ENCODE assay signal across 13 cellular contexts in the genomic region with DNA sequence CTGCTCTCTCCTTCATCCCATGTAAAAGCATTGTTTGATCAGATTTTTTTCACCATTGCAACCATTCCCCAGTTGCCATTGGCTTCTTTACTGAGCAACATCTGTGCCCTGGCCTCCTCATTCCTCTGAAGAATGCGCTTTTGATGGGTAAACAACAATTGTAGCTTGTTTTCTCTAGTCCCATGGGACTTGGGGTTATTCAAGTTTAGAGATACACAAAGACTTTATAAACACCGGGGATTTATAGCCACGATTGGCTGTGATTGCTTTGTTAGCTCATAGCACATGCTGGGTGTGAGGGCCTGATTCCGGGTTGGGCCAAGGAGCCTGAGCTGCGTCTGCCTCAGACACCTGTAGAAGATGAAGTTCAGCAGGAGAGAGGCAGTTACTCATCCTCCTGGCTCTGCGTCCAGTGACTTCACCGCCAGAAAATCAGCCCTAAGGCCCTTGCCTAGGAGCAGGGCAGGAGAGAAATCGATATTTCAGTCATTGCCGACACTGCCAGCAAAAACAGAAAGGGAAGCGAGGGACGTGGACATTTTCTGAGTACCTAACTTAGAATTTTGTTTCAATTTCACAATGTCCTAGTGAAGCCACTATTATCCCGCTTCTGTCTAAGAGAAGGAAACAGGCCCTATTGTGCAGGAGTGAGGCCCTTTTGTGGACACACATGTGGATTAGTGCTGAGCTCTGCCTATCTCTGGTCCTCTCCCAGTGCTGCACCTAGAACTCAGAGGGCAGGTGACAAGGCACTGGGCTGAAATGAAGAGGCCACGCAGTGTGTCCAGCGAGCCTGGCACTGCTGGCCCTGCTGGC.
DNase-seq lines count a peak whose midpoint lies in the region; ATAC-seq and TF ChIP-seq lines count a peak whose summit lies in the region.
"Had no signal": no experiment of that assay in that cellular context is flagged by ENCODE, and none has a peak within 500 bp of the region (broad histone marks: within the 10 kb centered on the region; RNA-seq: fewer than 3 reads in every experiment).

No MANE protein-coding gene starts in this region.

- no peaks in the 10 kb centered on the region for H3K36me3 ChIP-seq in sigmoid colon
- H3K36me3 ChIP-seq in brain microvascular endothelial cell (replicated peaks) = no peaks in the 10 kb centered on the region
- H3K36me3 ChIP-seq: left lung, ovary had no signal

- no peak for TF ChIP-seq POLR2A in sigmoid colon (IDR thresholded peaks at IDR 0.05)

- H3K27ac Mint-ChIP-seq in T-helper 17 cell = peak overlapping the region; percentile 12
- H3K27ac Mint-ChIP-seq: activated T-helper 2 cell treated with anti-CD3 and anti-CD28 coated beads, Interferon-gamma antibody, Interleukin-2, Interleukin-4, amounts not matched to agents 10 μg/mL and 5 μg/mL and 100 μg/mL, durations not matched to agents 14 hours and 24 hours and 36 hours; stimulated activated effector memory CD8-positive, alpha-beta T cell treated with anti-CD3 and anti-CD28 coated beads, Interleukin-12 subunit alpha, Interleukin-12 subunit beta, amount 100 ng/mL, for 72 hours had no signal

- intact Hi-C loops in sigmoid colon (cut with DNase I) = loop anchor here (5.0 to 10.0 kb wide), 3 partner anchors 407 to 1332 kb away; no protein-coding TSS in a partner anchor

- WGBS in sigmoid colon, 2 donors = 67 to 81% methylated on average over 14 of the region's 14 CpGs

- H3K4me3 ChIP-seq in sigmoid colon = no peak overlapping the region
- H3K4me3 ChIP-seq in brain microvascular endothelial cell (ENCODE audit: low read depth, low read length) = no peak overlapping the region
- H3K4me3 ChIP-seq: left lung, ovary had no signal

- in situ Hi-C loops in brain microvascular endothelial cell (cut with HindIII; ENCODE audit: low pct_ligation_motif_present, low sequenced_read_pairs) = no loop called here

- H3K4me1 ChIP-seq in sigmoid colon = peaks cover 0 to 5% (median 2%) of the 10 kb centered on the region in 4 donors
- H3K4me1 ChIP-seq: left lung had no signal

- TF ChIP-seq CTCF in sigmoid colon (IDR thresholded peaks at IDR 0.05) = no peak
- no peak for TF ChIP-seq CTCF in brain microvascular endothelial cell (IDR thresholded peaks at IDR 0.05; ENCODE audit: low read depth, low read length, missing control alignments)

- H3K9me3 ChIP-seq in T-helper 17 cell (ENCODE audit: control insufficient read depth, low read length, poor library complexity, severe bottlenecking) = no peaks in the 10 kb centered on the region
- no peaks in the 10 kb centered on the region for H3K9me3 ChIP-seq in sigmoid colon
- H3K9me3 ChIP-seq: left lung, ovary had no signal

- peaks cover 18% of the 10 kb centered on the region for H3K4me1 Mint-ChIP-seq in T-helper 17 cell

- H3K36me3 Mint-ChIP-seq in T-helper 17 cell (ENCODE audit: low read depth) = peaks cover 3% of the 10 kb centered on the region
- H3K36me3 Mint-ChIP-seq: stimulated activated effector memory CD8-positive, alpha-beta T cell treated with anti-CD3 and anti-CD28 coated beads, Interleukin-12 subunit alpha, Interleukin-12 subunit beta, amount 100 ng/mL, for 72 hours had no signal

- H3K27ac ChIP-seq in sigmoid colon (peak overlapping the region; percentile 3 to 58 (median 38)), brain microvascular endothelial cell (no peak overlapping the region)
- H3K27ac ChIP-seq: left lung had no signal

- DNase-seq in GM03348 (ENCODE audit: low spot score) = peak; percentile 23
- DNase-seq in T-helper 17 cell = no peak
- DNase-seq in globus pallidus (ENCODE audit: low spot score) = peak; percentile 97
- peak; percentile 90 for DNase-seq in sigmoid colon
- no peak for DNase-seq in NCI-H526 (lab: John Stamatoyannopoulos, UW)
- no peak for DNase-seq in KG1 (lab: John Stamatoyannopoulos, UW)
- DNase-seq in brain microvascular endothelial cell = no peak
- DNase-seq: central memory CD4-positive, alpha-beta T cell; left lung had no signal

- no peaks in the 10 kb centered on the region for H3K27me3 Mint-ChIP-seq in T-helper 17 cell

- H3K27me3 ChIP-seq in sigmoid colon = no peaks in the 10 kb centered on the region
- no peaks in the 10 kb centered on the region for H3K27me3 ChIP-seq in brain microvascular endothelial cell (replicated peaks)
- H3K27me3 ChIP-seq: left lung, ovary had no signal

- TF ChIP-seq EP300 in sigmoid colon (IDR thresholded peaks at IDR 0.05) = no peak

- ATAC-seq in T-helper 17 cell (no peak), GM21825 (IDR thresholded peaks at IDR 0.05; ENCODE audit: unreplicated experiment) (no peak)

- no peak overlapping the region for H3K4me3 Mint-ChIP-seq in T-helper 17 cell
- H3K4me3 Mint-ChIP-seq: stimulated activated effector memory CD8-positive, alpha-beta T cell treated with anti-CD3 and anti-CD28 coated beads, Interleukin-12 subunit alpha, Interleukin-12 subunit beta, amount 100 ng/mL, for 72 hours had no signal

Comparison
In these comparisons a context has a peak if more than half of its experiments do, and no peak if none do; other contexts are left out.
1. DNase-seq: peak in GM03348 (single experiment), globus pallidus (single experiment) and sigmoid colon (single experiment); none in T-helper 17 cell (0 of 3), NCI-H526 (0 of 2), KG1 (single experiment) and brain microvascular endothelial cell (single experiment).